Comparison of ENCODE assay signal across 11 cellular contexts in genomic region chr15:89362203-89363101, GRCh38. TPM values are rescaled to one million over a fixed set of nuclear protein-coding genes. Genes with fewer than 3 reads are reported as not detected.
DNase-seq lines count a peak whose midpoint lies in the region; ATAC-seq, FAIRE-seq and TF ChIP-seq lines count a peak whose summit lies in the region.
"Had no signal": no experiment of that assay in that cellular context is flagged by ENCODE, and none has a peak within 500 bp of the region (broad histone marks: within the 10 kb centered on the region; RNA-seq: fewer than 3 reads in every experiment).

No MANE protein-coding gene starts in this region.

- H3K4me3 Mint-ChIP-seq in astrocyte (ENCODE audit: unreplicated experiment): no peak overlapping the region

- no peaks in the 10 kb centered on the region for H3K79me2 ChIP-seq in astrocyte (ENCODE audit: insufficient read depth, low read length)
- no peaks in the 10 kb centered on the region for H3K79me2 ChIP-seq in osteoblast (ENCODE audit: insufficient read depth, low read length)

- no peak overlapping the region for H3K27ac Mint-ChIP-seq in astrocyte (ENCODE audit: unreplicated experiment)
- H3K27ac Mint-ChIP-seq: H9 had no signal

- no peak overlapping the region for H3K9ac ChIP-seq in astrocyte (ENCODE audit: low read length)

- intact Hi-C loops in Right ventricle myocardium superior (cut with DNase I): no loop called here

- H3K4me3 ChIP-seq in astrocyte (ENCODE audit: insufficient read depth, low read depth, low read length) (no peak overlapping the region), osteoblast (ENCODE audit: insufficient read depth, low read length) (no peak overlapping the region)

- H3K4me1 Mint-ChIP-seq in astrocyte (ENCODE audit: low read depth, unreplicated experiment): no peaks in the 10 kb centered on the region

- FAIRE-seq in astrocyte (lab: Jason Lieb, UNC) (no peak), GM12892 (lab: Jason Lieb, UNC) (no peak)
- FAIRE-seq: bronchial epithelial cell had no signal

- H3K27me3 ChIP-seq in astrocyte (ENCODE audit: insufficient read depth, low read length): peaks cover 85% of the 10 kb centered on the region
- H3K27me3 ChIP-seq in osteoblast (ENCODE audit: insufficient read depth, low read length): peaks cover 96% of the 10 kb centered on the region

- H3K36me3 Mint-ChIP-seq in astrocyte (ENCODE audit: low read depth, unreplicated experiment): no peaks in the 10 kb centered on the region

- peaks cover 84% of the 10 kb centered on the region for H3K27me3 Mint-ChIP-seq in astrocyte (ENCODE audit: low read depth, unreplicated experiment)

- no peak overlapping the region for H3K27ac ChIP-seq in astrocyte (ENCODE audit: low read depth, low read length)
- no peak overlapping the region for H3K27ac ChIP-seq in osteoblast (ENCODE audit: low read depth, low read length)

- H3K36me3 ChIP-seq in astrocyte (ENCODE audit: insufficient read depth, low read length): no peaks in the 10 kb centered on the region
- H3K36me3 ChIP-seq in osteoblast (ENCODE audit: insufficient read depth, low read length): no peaks in the 10 kb centered on the region

- no peak for TF ChIP-seq POLR2A in GM12892 (IDR thresholded peaks at IDR 0.05; ENCODE audit: low read depth, low read length)

- TF ChIP-seq CTCF in astrocyte (IDR thresholded peaks at IDR 0.05; ENCODE audit: insufficient read depth, low read depth, low read length) (no peak), osteoblast (IDR thresholded peaks at IDR 0.05; ENCODE audit: extremely low read depth, low read depth, low read length) (no peak)

- H3K9me3 Mint-ChIP-seq in astrocyte (ENCODE audit: unreplicated experiment): peaks cover 6% of the 10 kb centered on the region

- H2AFZ ChIP-seq in astrocyte (ENCODE audit: low read depth, low read length) (no peak overlapping the region), osteoblast (ENCODE audit: low read length) (no peak overlapping the region)

- DNase-seq in NCI-H345 (lab: John Stamatoyannopoulos, UW): peak; percentile 66
- DNase-seq in NCI-H345 treated with DMSO at 0.1 percent for 48 hours (lab: John Stamatoyannopoulos, UW; ENCODE audit: unreplicated experiment): no peak
- DNase-seq in NCI-H2171 treated with DMSO at 0.1 percent for 48 hours (lab: John Stamatoyannopoulos, UW): peak; percentile 81
- DNase-seq in astrocyte (ENCODE audit: low read depth): no peak
- DNase-seq in osteoblast (ENCODE audit: insufficient read length, low spot score, missing footprints): peak; percentile 77
- DNase-seq in GM03348 (ENCODE audit: low spot score): no peak
- DNase-seq in GM12892 (ENCODE audit: insufficient read length): no peak
- DNase-seq in Right ventricle myocardium superior: no peak

- peaks cover 9% of the 10 kb centered on the region for H4K20me1 ChIP-seq in astrocyte (ENCODE audit: insufficient read depth, low read length)
- peaks cover 10% of the 10 kb centered on the region for H4K20me1 ChIP-seq in osteoblast (ENCODE audit: insufficient read depth, low read length)

- peak overlapping the region; percentile 62 for H3K4me2 ChIP-seq in astrocyte (ENCODE audit: low read length)
- H3K4me2 ChIP-seq in osteoblast (ENCODE audit: insufficient read depth, low read length): no peak overlapping the region

- H3K4me1 ChIP-seq in astrocyte (ENCODE audit: insufficient read depth, low read length): no peaks in the 10 kb centered on the region
- no peaks in the 10 kb centered on the region for H3K4me1 ChIP-seq in osteoblast (ENCODE audit: insufficient read depth, low read length)

- no peak for ATAC-seq in Right ventricle myocardium superior (ENCODE audit: poor library complexity)
- ATAC-seq: Right ventricle myocardium inferior had no signal

- H3K9me3 ChIP-seq in astrocyte (ENCODE audit: insufficient read depth, low read depth, low read length) (no peaks in the 10 kb centered on the region), osteoblast (ENCODE audit: low read depth, low read length) (no peaks in the 10 kb centered on the region)

RNA-seq across cellular contexts. Expression of gene POLG, which starts 27.8 kb away (rescaled TPM):
- total RNA-seq in astrocyte (48.5 and 54.4 TPM in 2 replicates), osteoblast (50.7 and 61.2 TPM in 2 replicates), Right ventricle myocardium superior (36.9 TPM)
- 32.4 TPM for polyA plus RNA-seq in GM12892 (2012; ENCODE audit: missing spikeins)

Comparison
In these comparisons a context has a peak if more than half of its experiments do, and no peak if none do; other contexts are left out.
1. DNase-seq: peak in NCI-H345 (single experiment), NCI-H2171 treated with DMSO at 0.1 percent for 48 hours (single experiment) and osteoblast (single experiment); none in NCI-H345 treated with DMSO at 0.1 percent for 48 hours (single experiment), astrocyte (single experiment), GM03348 (single experiment), GM12892 (single experiment) and Right ventricle myocardium superior (single experiment).